In the genomic region with DNA sequence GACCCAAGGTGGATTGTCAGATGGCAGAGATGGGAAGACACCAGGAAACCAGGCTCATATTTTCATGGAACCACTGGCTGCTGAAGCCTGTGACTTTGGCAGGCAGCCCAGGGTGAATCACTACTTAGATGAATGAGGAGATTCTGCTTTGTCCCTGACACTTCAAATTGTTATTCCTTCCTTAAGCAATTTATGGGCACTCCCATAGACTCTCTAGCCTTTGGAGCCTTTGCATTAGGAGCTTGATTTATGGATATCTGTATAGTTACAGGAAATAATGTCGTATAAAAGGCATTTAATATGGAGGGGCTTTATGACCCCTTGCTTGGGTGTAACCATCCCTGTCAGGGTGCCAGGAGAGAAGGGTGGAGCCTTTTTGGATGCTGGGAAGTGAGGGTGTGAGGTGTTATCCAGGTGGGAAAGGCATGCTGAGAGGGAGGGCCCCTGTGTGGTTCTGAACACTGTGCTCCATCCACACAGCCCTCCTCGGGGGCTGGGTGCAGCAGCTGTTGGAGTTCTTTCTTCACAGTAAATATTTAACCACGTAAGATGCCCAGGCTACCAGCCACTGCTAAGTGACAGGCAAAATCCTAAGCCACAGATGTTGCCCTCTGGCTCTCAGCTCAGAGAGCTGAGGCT, we compare ENCODE assay signal across 8 cellular contexts. TPM values are rescaled to one million over a fixed set of nuclear protein-coding genes. Genes with fewer than 3 reads are reported as not detected.
DNase-seq lines count a peak whose midpoint lies in the region; ATAC-seq, FAIRE-seq and TF ChIP-seq lines count a peak whose summit lies in the region.

No MANE protein-coding gene starts in this region.

- TF ChIP-seq CTCF in AG09319 (IDR thresholded peaks at IDR 0.05; ENCODE audit: low read depth, low read length), result no peak
- no peak for TF ChIP-seq CTCF in astrocyte (IDR thresholded peaks at IDR 0.05; ENCODE audit: insufficient read depth, low read depth, low read length)

- in situ Hi-C loops in KBM-7 (cut with MboI; ENCODE audit: low pct_unique_long_range_greater_than_20kb, low sequenced_read_pairs), result no loop called here

- H3K9ac ChIP-seq in astrocyte (ENCODE audit: low read length), result no peak overlapping the region

- H3K36me3 ChIP-seq in astrocyte (ENCODE audit: insufficient read depth, low read length), result no peaks in the 10 kb centered on the region

- no peaks in the 10 kb centered on the region for H3K27me3 ChIP-seq in astrocyte (ENCODE audit: insufficient read depth, low read length)

- no peak overlapping the region for H3K4me3 ChIP-seq in astrocyte (ENCODE audit: insufficient read depth, low read depth, low read length)

- no peak overlapping the region for H2AFZ ChIP-seq in astrocyte (ENCODE audit: low read depth, low read length)

- H3K4me1 ChIP-seq in astrocyte (ENCODE audit: insufficient read depth, low read length), result peaks cover 6% of the 10 kb centered on the region

- H3K4me2 ChIP-seq in astrocyte (ENCODE audit: low read length), result peak overlapping the region; percentile 45

- H3K9me3 ChIP-seq in astrocyte (ENCODE audit: insufficient read depth, low read depth, low read length), result no peaks in the 10 kb centered on the region

- peak overlapping the region; percentile 87 for H3K27ac Mint-ChIP-seq in astrocyte (ENCODE audit: unreplicated experiment)

- H3K4me3 Mint-ChIP-seq in astrocyte (ENCODE audit: unreplicated experiment), result peak overlapping the region; percentile 34

- H3K36me3 Mint-ChIP-seq in astrocyte (ENCODE audit: low read depth, unreplicated experiment), result no peaks in the 10 kb centered on the region

- no peaks in the 10 kb centered on the region for H3K9me3 Mint-ChIP-seq in astrocyte (ENCODE audit: unreplicated experiment)

- DNase-seq in AG09319 (ENCODE audit: extremely low read depth, low read depth), result peak; percentile 2
- DNase-seq in NCI-H1092 treated with DMSO at 0.1 percent for 48 hours (lab: John Stamatoyannopoulos, UW), result peak; percentile 54
- DNase-seq in astrocyte (ENCODE audit: low read depth), result peak; percentile 74
- no peak for DNase-seq in left lobe of liver (ENCODE audit: low spot score)
- DNase-seq in KBM-7, result no peak
- DNase-seq in GOT3 (lab: John Stamatoyannopoulos, UW), result no peak
- no peak for DNase-seq in activated T-cell treated with anti-CD3 and anti-CD28 coated beads, Interleukin-2, amount 50 U/mL, for 1 hour

- ATAC-seq in left lobe of liver, result peak; percentile 58
- no peak for ATAC-seq in HG02973 (IDR thresholded peaks at IDR 0.05; ENCODE audit: unreplicated experiment)

- H4K20me1 ChIP-seq in astrocyte (ENCODE audit: insufficient read depth, low read length), result no peaks in the 10 kb centered on the region

- FAIRE-seq in astrocyte (lab: Jason Lieb, UNC), result peak; percentile 54

- H3K27me3 Mint-ChIP-seq in astrocyte (ENCODE audit: low read depth, unreplicated experiment), result no peaks in the 10 kb centered on the region

- H3K4me1 Mint-ChIP-seq in astrocyte (ENCODE audit: low read depth, unreplicated experiment), result peaks cover 14% of the 10 kb centered on the region

- no peaks in the 10 kb centered on the region for H3K79me2 ChIP-seq in astrocyte (ENCODE audit: insufficient read depth, low read length)

- H3K27ac ChIP-seq in astrocyte (ENCODE audit: low read depth, low read length), result no peak overlapping the region

RNA-seq across cellular contexts. Expression of a gene that starts 35.3 kb away (rescaled TPM):
- total RNA-seq in astrocyte (2.1 and 5.3 TPM in 2 replicates), left lobe of liver (1.9 TPM)

RNA-seq across cellular contexts. Expression of a gene that starts 38.6 kb away (rescaled TPM):
- not detected in 2 replicates for total RNA-seq in astrocyte
- total RNA-seq in left lobe of liver, result not detected

RNA-seq across cellular contexts. Expression of a gene that starts 41.9 kb away (rescaled TPM):
- 45.2 and 46.5 TPM in 2 replicates for total RNA-seq in astrocyte
- total RNA-seq in left lobe of liver, result 168 TPM

RNA-seq across cellular contexts. Expression of a gene that starts 42.0 kb away (rescaled TPM):
- 68.1 and 68.9 TPM in 2 replicates for total RNA-seq in astrocyte
- 34.5 TPM for total RNA-seq in left lobe of liver

RNA-seq across cellular contexts. Expression of a gene that starts 46.7 kb away (rescaled TPM):
- total RNA-seq in astrocyte, result 0.48 and 0.62 TPM in 2 replicates
- total RNA-seq in left lobe of liver, result 96.6 TPM

Comparison
In these comparisons a context has a peak if more than half of its experiments do, and no peak if none do; other contexts are left out.
1. DNase-seq: peak in AG09319 (single experiment), NCI-H1092 treated with DMSO at 0.1 percent for 48 hours (single experiment) and astrocyte (single experiment); none in left lobe of liver (single experiment), KBM-7 (single experiment), GOT3 (single experiment) and activated T-cell treated with anti-CD3 and anti-CD28 coated beads, Interleukin-2, amount 50 U/mL, for 1 hour (single experiment).